In genomic region chr7:29173458-29173857, GRCh38 we compare ENCODE assay signal across 28 cellular contexts. TPM values are rescaled to one million over a fixed set of nuclear protein-coding genes. Genes with fewer than 3 reads are reported as not detected.
"Had no signal": no experiment of that assay in that cellular context is flagged by ENCODE, and none has a peak within 500 bp of the region (broad histone marks: within the 10 kb centered on the region; RNA-seq: fewer than 3 reads in every experiment).

No MANE protein-coding gene starts in this region.

- H3K4me3 ChIP-seq: colonic mucosa, coronary artery, dorsolateral prefrontal cortex, esophagus muscularis mucosa, esophagus squamous epithelium, gastrocnemius medialis, gastroesophageal sphincter, heart left ventricle, heart right ventricle had no signal

- H3K27me3 Mint-ChIP-seq: dendritic cell treated with granulocyte-macrophage colony-stimulating factor and Interleukin-4, amounts not matched to agents 40 ng/mL and 50 ng/mL, for 4 days had no signal

- DNase-seq: colonic mucosa; cortex of kidney; dermis blood vessel endothelial cell; dorsolateral prefrontal cortex; effector CD4-positive, alpha-beta T cell; effector CD8-positive, alpha-beta T cell; effector memory CD4-positive, alpha-beta T cell; effector memory CD8-positive, alpha-beta T cell; endodermal cell; erythroblast; esophagus squamous epithelium; foreskin fibroblast; foreskin keratinocyte; foreskin melanocyte; gastrocnemius medialis; glutamatergic neuron; head of caudate nucleus; heart left ventricle; heart right ventricle had no signal

- H3K4me1 ChIP-seq: colonic mucosa, esophagus muscularis mucosa, gastrocnemius medialis, gastroesophageal sphincter had no signal

- H3K27ac Mint-ChIP-seq: dendritic cell treated with granulocyte-macrophage colony-stimulating factor and Interleukin-4, amounts not matched to agents 40 ng/mL and 50 ng/mL, for 4 days; effector memory CD8-positive, alpha-beta T cell; endodermal cell had no signal

- H3K9me3 Mint-ChIP-seq: dendritic cell treated with granulocyte-macrophage colony-stimulating factor and Interleukin-4, amounts not matched to agents 40 ng/mL and 50 ng/mL, for 4 days; effector memory CD8-positive, alpha-beta T cell had no signal

- H3K9me3 ChIP-seq: colonic mucosa, esophagus muscularis mucosa, esophagus squamous epithelium, gastrocnemius medialis, gastroesophageal sphincter, heart left ventricle, heart right ventricle had no signal

- H3K27me3 ChIP-seq: colonic mucosa, foreskin keratinocyte, gastrocnemius medialis, gastroesophageal sphincter, heart left ventricle had no signal

- ATAC-seq: effector memory CD8-positive, alpha-beta T cell; esophagus mucosa; foreskin keratinocyte; gastrocnemius medialis; gastroesophageal sphincter; heart left ventricle; heart right ventricle had no signal

- H3K27ac ChIP-seq: colonic mucosa, coronary artery, dorsolateral prefrontal cortex, epithelial cell of prostate, esophagus muscularis mucosa, esophagus squamous epithelium, foreskin keratinocyte, gastrocnemius medialis, gastroesophageal sphincter, heart left ventricle, heart right ventricle had no signal

- H3K36me3 ChIP-seq: colonic mucosa, esophagus muscularis mucosa, esophagus squamous epithelium, gastrocnemius medialis, gastroesophageal sphincter had no signal

- H3K4me3 Mint-ChIP-seq: dendritic cell treated with granulocyte-macrophage colony-stimulating factor and Interleukin-4, amounts not matched to agents 40 ng/mL and 50 ng/mL, for 4 days; effector memory CD8-positive, alpha-beta T cell; endodermal cell had no signal

RNA-seq across cellular contexts. Expression of gene CPVL, which starts 27.1 kb away (rescaled TPM):
- total RNA-seq: endothelial cell of umbilical vein, fibroblast of villous mesenchyme had no signal
- polyA plus RNA-seq: fibroblast of lung had no signal
